1 cellular context compared by ENCODE assay signal in the genomic region with DNA sequence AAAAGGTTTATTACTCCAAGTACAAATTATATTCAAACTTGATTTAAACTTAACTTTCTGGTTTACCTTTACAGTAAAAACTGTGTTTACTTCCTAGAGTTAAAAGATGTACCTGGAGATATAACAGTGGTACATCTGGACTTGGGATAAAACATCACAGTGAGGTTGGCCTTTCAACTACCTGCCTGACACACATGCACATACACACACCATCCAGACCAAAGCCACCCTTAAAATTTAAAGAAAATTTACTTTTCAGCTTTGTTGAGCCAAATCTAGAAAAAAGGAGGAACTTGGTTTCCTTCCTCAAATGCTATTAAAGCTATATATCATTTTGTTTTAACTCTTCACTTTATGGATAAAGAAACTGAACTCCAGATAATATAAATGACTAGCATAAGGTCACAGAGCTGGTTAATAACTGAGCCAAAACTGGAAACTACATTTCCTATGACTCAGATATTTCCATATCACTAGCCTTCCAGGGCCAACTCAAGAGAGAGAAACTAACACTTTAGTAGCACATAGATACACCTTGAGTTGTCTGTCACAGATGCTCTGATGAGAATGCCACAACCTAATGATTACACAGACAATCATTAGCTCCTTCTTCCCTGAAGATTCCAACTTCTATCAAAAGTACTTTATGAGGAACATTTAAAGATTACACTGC.
TF ChIP-seq lines count a peak whose summit lies in the region.

No MANE protein-coding gene starts in this region.

TF ChIP-seq in K562, 482 proteins besides CTCF, POLR2A, EP300 and RAD21 (continued from another document and continues in another):
- TF ChIP-seq, protein P1, sequence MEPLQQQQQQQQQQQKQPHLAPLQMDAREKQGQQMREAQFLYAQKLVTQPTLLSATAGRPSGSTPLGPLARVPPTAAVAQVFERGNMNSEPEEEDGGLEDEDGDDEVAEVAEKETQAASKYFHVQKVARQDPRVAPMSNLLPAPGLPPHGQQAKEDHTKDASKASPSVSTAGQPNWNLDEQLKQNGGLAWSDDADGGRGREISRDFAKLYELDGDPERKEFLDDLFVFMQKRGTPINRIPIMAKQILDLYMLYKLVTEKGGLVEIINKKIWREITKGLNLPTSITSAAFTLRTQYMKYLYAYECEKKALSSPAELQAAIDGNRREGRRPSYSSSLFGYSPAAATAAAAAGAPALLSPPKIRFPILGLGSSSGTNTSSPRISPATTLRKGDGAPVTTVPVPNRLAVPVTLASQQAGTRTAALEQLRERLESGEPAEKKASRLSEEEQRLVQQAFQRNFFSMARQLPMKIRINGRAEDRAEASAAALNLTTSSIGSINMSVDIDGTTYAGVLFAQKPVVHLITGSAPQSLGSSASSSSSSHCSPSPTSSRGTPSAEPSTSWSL (CRISPR knock-in tag; IDR thresholded peaks at IDR 0.05; ENCODE audit: borderline replicate concordance), result no peak
- TF ChIP-seq ILF3 (IDR thresholded peaks at IDR 0.05; ENCODE audit: borderline replicate concordance) (no peak), KHSRP (IDR thresholded peaks at IDR 0.05) (no peak), FOXM1 (IDR thresholded peaks at IDR 0.05; ENCODE audit: low read depth) (no peak), FOXM1 (CRISPR knock-in tag; IDR thresholded peaks at IDR 0.05; ENCODE audit: low read depth) (no peak), KLF16 (IDR thresholded peaks at IDR 0.05) (0 out of 2 replicates have a peak, but pooled peaks have one; percentile 12), HDAC3 (IDR thresholded peaks at IDR 0.05; ENCODE audit: borderline replicate concordance, partially characterized antibody) (no peak), MCM5 (IDR thresholded peaks at IDR 0.05; ENCODE audit: low read depth) (no peak), ZNF444 (CRISPR knock-in tag; IDR thresholded peaks at IDR 0.05) (no peak), NFIC (IDR thresholded peaks at IDR 0.05) (0 out of 2 replicates have a peak, but pooled peaks have one; percentile 13), ZNF12 (CRISPR knock-in tag; IDR thresholded peaks at IDR 0.05) (no peak), RUNX1 (IDR thresholded peaks at IDR 0.05; ENCODE audit: low read depth) (no peak), ZNF76 (CRISPR knock-in tag; IDR thresholded peaks at IDR 0.05; ENCODE audit: borderline replicate concordance) (no peak), ATF1 (CRISPR knock-in tag; IDR thresholded peaks at IDR 0.05) (no peak), ATF1 (tag; IDR thresholded peaks at IDR 0.05) (no peak), GABPA (tag; conservative IDR thresholded peaks at IDR 0.05; ENCODE audit: low read depth) (no peak), ZBTB8A (IDR thresholded peaks at IDR 0.05; ENCODE audit: partially characterized antibody) (no peak), FOXK1 (CRISPR knock-in tag; IDR thresholded peaks at IDR 0.05; ENCODE audit: borderline replicate concordance) (no peak), CBFA2T3 (IDR thresholded peaks at IDR 0.05) (peak; percentile 72), SMARCE1 (IDR thresholded peaks at IDR 0.05) (peak; percentile 59; the same call in 1 of the 2 replicates), SPI1 (IDR thresholded peaks at IDR 0.05; ENCODE audit: borderline replicate concordance, low read depth, low read length) (no peak), ARID1B (IDR thresholded peaks at IDR 0.05) (peak; percentile 75), TRIM24 (IDR thresholded peaks at IDR 0.05) (peak; percentile 26; a peak in 2 of 4 replicates), XRCC5 (IDR thresholded peaks at IDR 0.05; ENCODE audit: low read depth, low read length) (no peak), MYC (IDR thresholded peaks at IDR 0.05; ENCODE audit: low read depth, low read length) (no peak), MYC (CRISPR knock-in tag; IDR thresholded peaks at IDR 0.05; ENCODE audit: borderline replicate concordance, low read depth) (no peak), TBL1XR1 (IDR thresholded peaks at IDR 0.05; ENCODE audit: low read length in 2 of 2) (0 out of 4 replicates have a peak, but pooled peaks of 1 of the 2 experiments have one; percentile 45), TAL1 (IDR thresholded peaks at IDR 0.05) (peak; percentile 21; the same call in 1 of the 2 replicates), PYGO2 (tag; IDR thresholded peaks at IDR 0.05) (no peak), KLF6 (CRISPR knock-in tag; IDR thresholded peaks at IDR 0.05; ENCODE audit: borderline replicate concordance) (no peak), PHF20 (IDR thresholded peaks at IDR 0.05; ENCODE audit: partially characterized antibody) (no peak), NFRKB (IDR thresholded peaks at IDR 0.05; ENCODE audit: low read depth) (no peak), NCOA2 (IDR thresholded peaks at IDR 0.05; ENCODE audit: partially characterized antibody in 2 of 2) (no peak), FOXA3 (CRISPR knock-in tag; conservative IDR thresholded peaks at IDR 0.05 in 1 of 2, IDR thresholded peaks at IDR 0.05 in 1 of 2) (no peak), ZNF253 (CRISPR knock-in tag; conservative IDR thresholded peaks at IDR 0.05) (no peak), MEIS2 (IDR thresholded peaks at IDR 0.05; ENCODE audit: partially characterized antibody) (peak; percentile 40), IFI16 (CRISPR knock-in tag; IDR thresholded peaks at IDR 0.05) (no peak), ZBTB1 (CRISPR knock-in tag; IDR thresholded peaks at IDR 0.05; ENCODE audit: borderline replicate concordance, low read depth) (no peak), PTBP1 (IDR thresholded peaks at IDR 0.05; ENCODE audit: low read depth, low read length) (no peak)
- TF ChIP-seq, protein P2, sequence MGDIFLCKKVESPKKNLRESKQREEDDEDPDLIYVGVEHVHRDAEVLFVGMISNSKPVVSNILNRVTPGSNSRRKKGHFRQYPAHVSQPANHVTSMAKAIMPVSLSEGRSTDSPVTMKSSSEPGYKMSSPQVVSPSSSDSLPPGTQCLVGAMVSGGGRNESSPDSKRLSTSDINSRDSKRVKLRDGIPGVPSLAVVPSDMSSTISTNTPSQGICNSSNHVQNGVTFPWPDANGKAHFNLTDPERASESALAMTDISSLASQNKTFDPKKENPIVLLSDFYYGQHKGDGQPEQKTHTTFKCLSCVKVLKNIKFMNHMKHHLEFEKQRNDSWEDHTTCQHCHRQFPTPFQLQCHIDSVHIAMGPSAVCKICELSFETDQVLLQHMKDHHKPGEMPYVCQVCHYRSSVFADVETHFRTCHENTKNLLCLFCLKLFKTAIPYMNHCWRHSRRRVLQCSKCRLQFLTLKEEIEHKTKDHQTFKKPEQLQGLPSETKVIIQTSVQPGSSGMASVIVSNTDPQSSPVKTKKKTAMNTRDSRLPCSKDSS (IDR thresholded peaks at IDR 0.05; ENCODE audit: low read depth, partially characterized antibody), result no peak
- TF ChIP-seq, protein P3, sequence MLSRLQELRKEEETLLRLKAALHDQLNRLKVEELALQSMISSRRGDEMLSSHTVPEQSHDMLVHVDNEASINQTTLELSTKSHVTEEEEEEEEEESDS (CRISPR knock-in tag; IDR thresholded peaks at IDR 0.05), result no peak
- TF ChIP-seq, protein P4, sequence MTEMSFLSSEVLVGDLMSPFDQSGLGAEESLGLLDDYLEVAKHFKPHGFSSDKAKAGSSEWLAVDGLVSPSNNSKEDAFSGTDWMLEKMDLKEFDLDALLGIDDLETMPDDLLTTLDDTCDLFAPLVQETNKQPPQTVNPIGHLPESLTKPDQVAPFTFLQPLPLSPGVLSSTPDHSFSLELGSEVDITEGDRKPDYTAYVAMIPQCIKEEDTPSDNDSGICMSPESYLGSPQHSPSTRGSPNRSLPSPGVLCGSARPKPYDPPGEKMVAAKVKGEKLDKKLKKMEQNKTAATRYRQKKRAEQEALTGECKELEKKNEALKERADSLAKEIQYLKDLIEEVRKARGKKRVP (CRISPR knock-in tag; IDR thresholded peaks at IDR 0.05), result no peak
- TF ChIP-seq, protein P5, sequence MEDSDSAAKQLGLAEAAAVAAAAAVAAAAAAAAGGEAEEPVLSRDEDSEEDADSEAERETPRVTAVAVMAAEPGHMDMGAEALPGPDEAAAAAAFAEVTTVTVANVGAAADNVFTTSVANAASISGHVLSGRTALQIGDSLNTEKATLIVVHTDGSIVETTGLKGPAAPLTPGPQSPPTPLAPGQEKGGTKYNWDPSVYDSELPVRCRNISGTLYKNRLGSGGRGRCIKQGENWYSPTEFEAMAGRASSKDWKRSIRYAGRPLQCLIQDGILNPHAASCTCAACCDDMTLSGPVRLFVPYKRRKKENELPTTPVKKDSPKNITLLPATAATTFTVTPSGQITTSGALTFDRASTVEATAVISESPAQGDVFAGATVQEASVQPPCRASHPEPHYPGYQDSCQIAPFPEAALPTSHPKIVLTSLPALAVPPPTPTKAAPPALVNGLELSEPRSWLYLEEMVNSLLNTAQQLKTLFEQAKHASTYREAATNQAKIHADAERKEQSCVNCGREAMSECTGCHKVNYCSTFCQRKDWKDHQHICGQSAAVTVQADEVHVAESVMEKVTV (CRISPR knock-in tag; IDR thresholded peaks at IDR 0.05), result no peak
- TF ChIP-seq, protein P6, sequence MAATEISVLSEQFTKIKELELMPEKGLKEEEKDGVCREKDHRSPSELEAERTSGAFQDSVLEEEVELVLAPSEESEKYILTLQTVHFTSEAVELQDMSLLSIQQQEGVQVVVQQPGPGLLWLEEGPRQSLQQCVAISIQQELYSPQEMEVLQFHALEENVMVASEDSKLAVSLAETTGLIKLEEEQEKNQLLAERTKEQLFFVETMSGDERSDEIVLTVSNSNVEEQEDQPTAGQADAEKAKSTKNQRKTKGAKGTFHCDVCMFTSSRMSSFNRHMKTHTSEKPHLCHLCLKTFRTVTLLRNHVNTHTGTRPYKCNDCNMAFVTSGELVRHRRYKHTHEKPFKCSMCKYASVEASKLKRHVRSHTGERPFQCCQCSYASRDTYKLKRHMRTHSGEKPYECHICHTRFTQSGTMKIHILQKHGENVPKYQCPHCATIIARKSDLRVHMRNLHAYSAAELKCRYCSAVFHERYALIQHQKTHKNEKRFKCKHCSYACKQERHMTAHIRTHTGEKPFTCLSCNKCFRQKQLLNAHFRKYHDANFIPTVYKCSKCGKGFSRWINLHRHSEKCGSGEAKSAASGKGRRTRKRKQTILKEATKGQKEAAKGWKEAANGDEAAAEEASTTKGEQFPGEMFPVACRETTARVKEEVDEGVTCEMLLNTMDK (IDR thresholded peaks at IDR 0.05; ENCODE audit: borderline replicate concordance, insufficient read depth, low read depth, low read length, poor library complexity, severe bottlenecking), result no peak
- TF ChIP-seq, protein P7, sequence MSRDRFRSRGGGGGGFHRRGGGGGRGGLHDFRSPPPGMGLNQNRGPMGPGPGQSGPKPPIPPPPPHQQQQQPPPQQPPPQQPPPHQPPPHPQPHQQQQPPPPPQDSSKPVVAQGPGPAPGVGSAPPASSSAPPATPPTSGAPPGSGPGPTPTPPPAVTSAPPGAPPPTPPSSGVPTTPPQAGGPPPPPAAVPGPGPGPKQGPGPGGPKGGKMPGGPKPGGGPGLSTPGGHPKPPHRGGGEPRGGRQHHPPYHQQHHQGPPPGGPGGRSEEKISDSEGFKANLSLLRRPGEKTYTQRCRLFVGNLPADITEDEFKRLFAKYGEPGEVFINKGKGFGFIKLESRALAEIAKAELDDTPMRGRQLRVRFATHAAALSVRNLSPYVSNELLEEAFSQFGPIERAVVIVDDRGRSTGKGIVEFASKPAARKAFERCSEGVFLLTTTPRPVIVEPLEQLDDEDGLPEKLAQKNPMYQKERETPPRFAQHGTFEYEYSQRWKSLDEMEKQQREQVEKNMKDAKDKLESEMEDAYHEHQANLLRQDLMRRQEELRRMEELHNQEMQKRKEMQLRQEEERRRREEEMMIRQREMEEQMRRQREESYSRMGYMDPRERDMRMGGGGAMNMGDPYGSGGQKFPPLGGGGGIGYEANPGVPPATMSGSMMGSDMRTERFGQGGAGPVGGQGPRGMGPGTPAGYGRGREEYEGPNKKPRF (IDR thresholded peaks at IDR 0.05; ENCODE audit: low read depth, low read length), result no peak
- TF ChIP-seq, protein P8, sequence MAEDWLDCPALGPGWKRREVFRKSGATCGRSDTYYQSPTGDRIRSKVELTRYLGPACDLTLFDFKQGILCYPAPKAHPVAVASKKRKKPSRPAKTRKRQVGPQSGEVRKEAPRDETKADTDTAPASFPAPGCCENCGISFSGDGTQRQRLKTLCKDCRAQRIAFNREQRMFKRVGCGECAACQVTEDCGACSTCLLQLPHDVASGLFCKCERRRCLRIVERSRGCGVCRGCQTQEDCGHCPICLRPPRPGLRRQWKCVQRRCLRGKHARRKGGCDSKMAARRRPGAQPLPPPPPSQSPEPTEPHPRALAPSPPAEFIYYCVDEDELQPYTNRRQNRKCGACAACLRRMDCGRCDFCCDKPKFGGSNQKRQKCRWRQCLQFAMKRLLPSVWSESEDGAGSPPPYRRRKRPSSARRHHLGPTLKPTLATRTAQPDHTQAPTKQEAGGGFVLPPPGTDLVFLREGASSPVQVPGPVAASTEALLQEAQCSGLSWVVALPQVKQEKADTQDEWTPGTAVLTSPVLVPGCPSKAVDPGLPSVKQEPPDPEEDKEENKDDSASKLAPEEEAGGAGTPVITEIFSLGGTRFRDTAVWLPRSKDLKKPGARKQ (CRISPR knock-in tag; IDR thresholded peaks at IDR 0.05), result no peak
- TF ChIP-seq, protein P9, sequence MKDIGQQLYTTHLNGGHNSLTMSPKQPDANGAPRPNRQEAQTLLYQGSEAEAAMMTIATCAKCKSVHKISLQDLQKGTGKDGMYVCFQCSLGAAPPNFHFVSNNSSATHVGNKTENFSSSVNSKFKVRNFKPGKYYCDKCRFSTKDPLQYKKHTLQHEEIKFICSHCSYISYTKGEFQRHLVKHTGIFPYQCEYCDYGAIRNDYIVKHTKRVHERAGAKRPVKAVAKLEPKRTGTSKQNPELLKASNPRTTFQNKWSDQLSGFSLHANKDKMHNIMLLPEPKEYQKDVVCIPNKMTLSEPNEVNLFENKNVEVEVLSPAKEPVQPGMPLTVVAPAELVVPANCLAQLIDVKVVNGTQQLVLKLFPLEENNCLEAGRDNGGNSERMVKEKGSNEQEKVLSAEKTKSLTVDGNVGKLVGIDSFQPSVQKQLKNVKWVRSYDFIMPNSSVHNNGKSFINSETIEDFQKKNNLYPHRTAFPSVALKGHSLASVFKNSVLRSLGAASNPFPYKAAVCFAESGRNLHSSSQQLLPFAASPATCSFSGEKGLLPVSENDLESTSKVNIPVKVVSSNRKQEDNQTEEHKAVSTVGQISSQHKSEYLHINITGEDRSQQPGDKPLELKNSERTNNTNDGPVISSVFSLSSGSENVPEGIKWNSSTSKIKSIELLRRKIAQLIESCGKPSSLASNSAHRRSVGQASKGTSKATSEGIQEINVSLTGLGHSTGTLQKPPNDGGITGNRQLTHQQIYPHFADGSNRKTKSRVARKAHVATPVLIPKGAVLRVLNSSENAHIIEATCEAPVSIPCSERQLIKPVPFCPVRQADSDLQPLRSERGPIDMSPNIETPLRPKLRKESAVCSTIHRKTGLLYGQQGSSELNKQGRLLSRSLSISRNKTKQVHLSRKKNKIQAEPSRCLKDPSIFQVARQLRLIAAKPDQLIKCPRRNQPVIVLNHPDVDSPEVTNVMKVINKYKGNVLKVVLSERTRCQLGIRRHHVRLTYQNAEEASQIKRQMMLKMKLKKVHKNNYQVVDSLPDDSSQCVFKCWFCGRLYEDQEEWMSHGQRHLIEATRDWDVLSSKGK (CRISPR knock-in tag; IDR thresholded peaks at IDR 0.05), result no peak
- TF ChIP-seq, protein P10, sequence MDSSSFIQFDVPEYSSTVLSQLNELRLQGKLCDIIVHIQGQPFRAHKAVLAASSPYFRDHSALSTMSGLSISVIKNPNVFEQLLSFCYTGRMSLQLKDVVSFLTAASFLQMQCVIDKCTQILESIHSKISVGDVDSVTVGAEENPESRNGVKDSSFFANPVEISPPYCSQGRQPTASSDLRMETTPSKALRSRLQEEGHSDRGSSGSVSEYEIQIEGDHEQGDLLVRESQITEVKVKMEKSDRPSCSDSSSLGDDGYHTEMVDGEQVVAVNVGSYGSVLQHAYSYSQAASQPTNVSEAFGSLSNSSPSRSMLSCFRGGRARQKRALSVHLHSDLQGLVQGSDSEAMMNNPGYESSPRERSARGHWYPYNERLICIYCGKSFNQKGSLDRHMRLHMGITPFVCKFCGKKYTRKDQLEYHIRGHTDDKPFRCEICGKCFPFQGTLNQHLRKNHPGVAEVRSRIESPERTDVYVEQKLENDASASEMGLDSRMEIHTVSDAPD (CRISPR knock-in tag; IDR thresholded peaks at IDR 0.05), result no peak
